ENCODE assay signal across 8 cellular contexts in the genomic region with DNA sequence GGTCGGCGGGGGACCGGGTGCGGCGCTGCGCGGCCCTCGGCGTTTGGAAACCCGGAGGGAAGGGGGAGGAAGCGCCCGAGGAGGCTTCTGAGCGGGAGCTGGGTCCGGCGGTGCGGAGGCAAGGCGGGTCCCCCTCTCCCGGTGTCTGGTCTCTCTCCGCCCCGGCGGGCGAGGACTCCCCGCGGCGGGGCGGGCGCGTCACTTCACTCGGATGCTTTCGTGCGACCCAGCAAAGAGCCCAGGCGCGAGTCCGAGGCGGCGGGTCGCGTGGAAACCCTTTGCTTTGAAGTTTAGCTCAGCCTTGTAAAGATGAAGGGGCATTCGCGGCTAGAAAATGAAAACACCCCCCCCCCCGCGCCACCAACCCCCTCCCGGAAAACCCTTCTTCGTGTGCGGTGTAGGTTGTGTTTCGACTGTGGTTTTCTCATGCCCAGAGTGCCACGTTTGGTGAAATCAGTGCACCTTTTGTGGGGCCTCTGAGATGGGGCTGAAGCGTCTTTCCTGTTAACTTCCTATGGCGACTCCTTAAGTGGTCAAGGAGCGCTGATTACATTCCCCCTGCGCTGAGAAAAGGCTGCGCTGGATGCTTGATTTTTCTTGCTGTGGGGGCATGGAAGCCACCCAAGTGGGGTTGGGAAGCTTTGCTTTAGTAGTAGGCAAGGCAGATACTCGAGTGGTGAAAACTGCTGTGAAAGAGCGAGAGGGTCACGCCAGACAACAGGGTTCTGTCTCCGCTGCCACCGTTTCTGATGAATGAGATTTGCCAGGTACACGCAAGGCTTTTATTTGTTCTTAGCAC. TPM values are rescaled to one million over a fixed set of nuclear protein-coding genes. Genes with fewer than 3 reads are reported as not detected.
DNase-seq lines count a peak whose midpoint lies in the region; ATAC-seq and TF ChIP-seq lines count a peak whose summit lies in the region.

No MANE protein-coding gene starts in this region.

- H3K9me3 ChIP-seq in HCT116 (ENCODE audit: control insufficient read depth in 1 of 2, insufficient read depth in 1 of 2, low read depth in 1 of 2, low read length in 2 of 2) (no peaks in the 10 kb centered on the region), NT2/D1 (ENCODE audit: insufficient read depth, low read length) (no peaks in the 10 kb centered on the region), iPS-20b (ENCODE audit: insufficient read depth, low read depth, low read length) (no peaks in the 10 kb centered on the region), sigmoid colon (no peaks in the 10 kb centered on the region)

- H3K79me2 ChIP-seq in HCT116 (ENCODE audit: insufficient read depth, low read length), result peaks cover 59% of the 10 kb centered on the region

- no peaks in the 10 kb centered on the region for H3K9me3 Mint-ChIP-seq in MCF 10A (ENCODE audit: unreplicated experiment)

- 0 to 1% methylated on average over 58 of the region's 58 CpGs for WGBS in sigmoid colon, 2 donors

- RAD21 ChIA-PET in HCT116 (lab: Charles Lee; ENCODE audit: low non-redundant PET in 1 of 2, low total read pairs in 2 of 2, uncharacterized antibody in 2 of 2, unreplicated experiment in 2 of 2), result interaction anchor here in 1 of 2 experiments (1.0 kb wide), 1 partner anchor 257 kb away, joined by 3 read pairs; no protein-coding TSS in a partner anchor

- TF ChIP-seq POLR2A in HCT116 (IDR thresholded peaks at IDR 0.05; ENCODE audit: borderline replicate concordance, extremely low read depth, insufficient read depth, insufficient read length), result no peak
- no peak for TF ChIP-seq POLR2A in sigmoid colon (IDR thresholded peaks at IDR 0.05)

- POLR2A ChIA-PET in HCT116 (lab: Charles Lee) (interaction anchor here (1.3 to 1.6 kb wide), 2 partner anchors 8 to 9 kb away, joined by 3 to 6 read pairs; no protein-coding TSS in a partner anchor), MCF 10A (lab: Yijun Ruan, JAX) (interaction anchor here (0.6 to 12.3 kb wide), 21 partner anchors 9 to 527 kb away, joined by 3 to 229 read pairs (median 5); no protein-coding TSS in a partner anchor)

- no peak for TF ChIP-seq EP300 in sigmoid colon (IDR thresholded peaks at IDR 0.05)

- H3K4me1 ChIP-seq in HCT116 (ENCODE audit: control insufficient read depth in 1 of 2, insufficient read depth in 2 of 2, low read length in 2 of 2) (peaks cover 45 to 60% of the 10 kb centered on the region in 2 experiments), NT2/D1 (ENCODE audit: insufficient read depth, insufficient read length) (no peaks in the 10 kb centered on the region), iPS-20b (ENCODE audit: insufficient read depth, low read length) (peaks cover 18% of the 10 kb centered on the region; the same call in 1 of the 2 replicates), sigmoid colon (peaks cover 0 to 38% (median 31%) of the 10 kb centered on the region in 4 donors)

- CTCF ChIA-PET in HCT116 (lab: Charles Lee), result interaction anchor here (1.0 to 2.2 kb wide), 5 partner anchors 10 to 1335 kb away, joined by 3 to 15 read pairs (median 4); no protein-coding TSS in a partner anchor
- CTCF ChIA-PET in MCF 10A (lab: Yijun Ruan, JAX), result interaction anchor here (0.5 to 5.3 kb wide), 15 partner anchors 10 to 530 kb away, joined by 3 to 42 read pairs (median 4); no protein-coding TSS in a partner anchor

- H3K4me3 ChIP-seq in HCT116 (replicated peaks in 1 of 2; ENCODE audit: low read depth in 1 of 2, low read length in 2 of 2) (peak overlapping the region; percentile 76 to 95), NT2/D1 (ENCODE audit: insufficient read length, low read depth) (peak overlapping the region; percentile 57), iPS-20b (ENCODE audit: low read length) (peak overlapping the region; percentile 93), sigmoid colon (peak overlapping the region; percentile 90 to 99 (median 92))

- DNase-seq in DMS114 treated with DMSO at 0.1 percent for 48 hours (lab: John Stamatoyannopoulos, UW; ENCODE audit: unreplicated experiment), result peak; percentile 39
- no peak for DNase-seq in HCT116 (ENCODE audit: low read depth, low spot score)
- DNase-seq in NT2/D1 (ENCODE audit: low read depth, low spot score), result peak; percentile 16
- peak; percentile 40 for DNase-seq in MCF 10A (ENCODE audit: unreplicated experiment)
- no peak for DNase-seq in sigmoid colon
- no peak for DNase-seq in iPS-NIHi7 (ENCODE audit: extremely low spot score)
- DNase-seq in T-helper 9 cell, result no peak

- BruUV-seq in HCT116 (replicated peaks; lab: Mats Ljungman, UMichigan) (no TSS peak), MCF 10A (replicated peaks; lab: Mats Ljungman, UMichigan) (no TSS peak)

- no peaks in the 10 kb centered on the region for H3K27me3 Mint-ChIP-seq in MCF 10A (ENCODE audit: insufficient read depth, unreplicated experiment)

- peak overlapping the region; percentile 95 for H3K9ac ChIP-seq in HCT116 (ENCODE audit: low read length)
- peak overlapping the region; percentile 78 for H3K9ac ChIP-seq in NT2/D1 (ENCODE audit: insufficient read length, low read depth)
- peak overlapping the region; percentile 86; the same call in 1 of the 2 replicates for H3K9ac ChIP-seq in iPS-20b (ENCODE audit: low read depth, low read length)

- peak; percentile 17 for ATAC-seq in HCT116

- no peaks in the 10 kb centered on the region for H3K9me2 ChIP-seq in HCT116 (ENCODE audit: insufficient read depth)

- TF ChIP-seq CTCF in HCT116 (IDR thresholded peaks at IDR 0.05 in 2 of 3, conservative IDR thresholded peaks at IDR 0.05 in 1 of 3; ENCODE audit: borderline replicate concordance in 1 of 3, insufficient read depth in 1 of 3, low read depth in 2 of 3, low read length in 2 of 3), result no peak
- no peak for TF ChIP-seq CTCF in MCF 10A (IDR thresholded peaks at IDR 0.05; ENCODE audit: unreplicated experiment)
- TF ChIP-seq CTCF in sigmoid colon (IDR thresholded peaks at IDR 0.05), result no peak

- H3K27ac Mint-ChIP-seq in MCF 10A (ENCODE audit: low read depth, unreplicated experiment), result peak overlapping the region; percentile 95

- H3K27ac ChIP-seq in HCT116 (ENCODE audit: low read depth, low read length) (peak overlapping the region; percentile 98), iPS-20b (ENCODE audit: low read length) (no peak overlapping the region), sigmoid colon (peak overlapping the region; percentile 93 to 99 (median 97))

- H4K20me1 ChIP-seq in HCT116 (ENCODE audit: insufficient read depth), result peaks cover 16% of the 10 kb centered on the region; the same call in 1 of the 2 replicates

- peaks cover 37% of the 10 kb centered on the region for H3K4me1 Mint-ChIP-seq in MCF 10A (ENCODE audit: insufficient read depth, unreplicated experiment)

- H3K36me3 Mint-ChIP-seq in MCF 10A (ENCODE audit: insufficient read depth, unreplicated experiment), result peaks cover 11% of the 10 kb centered on the region

- peak overlapping the region; percentile 98 for H3K4me3 Mint-ChIP-seq in MCF 10A (ENCODE audit: unreplicated experiment)

- H3K4me2 ChIP-seq in HCT116 (ENCODE audit: low read length), result peak overlapping the region; percentile 82

- no peak overlapping the region for H2AFZ ChIP-seq in HCT116 (ENCODE audit: low read depth, low read length, poor library complexity, severe bottlenecking)

- intact Hi-C loops in HCT116 (cut with micrococcal nuclease), result loop anchor here (2.0 to 5.0 kb wide), 3 partner anchors 47 to 257 kb away; no protein-coding TSS in a partner anchor
- intact Hi-C loops in MCF 10A (cut with micrococcal nuclease), result loop anchor here (2.0 to 5.0 kb wide), 3 partner anchors 83 to 317 kb away; no protein-coding TSS in a partner anchor
- intact Hi-C loops in sigmoid colon (cut with DNase I), result loop anchor here (2.0 to 5.0 kb wide), 2 partner anchors 142 to 257 kb away; no protein-coding TSS in a partner anchor

- no peak for TF ChIP-seq RAD21 in HCT116 (IDR thresholded peaks at IDR 0.05; ENCODE audit: low read depth)

- H3K36me3 ChIP-seq in HCT116 (ENCODE audit: control insufficient read depth in 1 of 2, insufficient read depth in 2 of 2, low read length in 2 of 2), result no peaks in the 10 kb centered on the region
- H3K36me3 ChIP-seq in NT2/D1 (ENCODE audit: insufficient read depth, insufficient read length, low read length), result no peaks in the 10 kb centered on the region
- H3K36me3 ChIP-seq in iPS-20b (ENCODE audit: insufficient read depth, low read depth, low read length), result no peaks in the 10 kb centered on the region
- H3K36me3 ChIP-seq in sigmoid colon, result no peaks in the 10 kb centered on the region

- H3K27me3 ChIP-seq in HCT116 (ENCODE audit: insufficient read depth, low read length) (no peaks in the 10 kb centered on the region), NT2/D1 (ENCODE audit: insufficient read depth, insufficient read length) (no peaks in the 10 kb centered on the region), iPS-20b (ENCODE audit: insufficient read depth, low read length) (peaks cover 36% of the 10 kb centered on the region; the same call in 1 of the 2 replicates), sigmoid colon (no peaks in the 10 kb centered on the region)

TF ChIP-seq in HCT116, 20 proteins besides CTCF, POLR2A, EP300 and RAD21:
- peak; percentile 31 for TF ChIP-seq TCF7L2 (IDR thresholded peaks at IDR 0.05; ENCODE audit: borderline replicate concordance, extremely low read depth, insufficient read depth, insufficient read length)
- TF ChIP-seq SIN3A (IDR thresholded peaks at IDR 0.05; ENCODE audit: low read depth), result 0 out of 2 replicates have a peak, but pooled peaks have one; percentile 4
- TF ChIP-seq ZFX (IDR thresholded peaks at IDR 0.05), result no peak

RNA-seq across cellular contexts. Expression of gene GNAI1, which starts 0.9 kb away (rescaled TPM):
- total RNA-seq in HCT116 (2021; ENCODE audit: unreplicated experiment) (148 TPM), MCF 10A (2022) (27.6 and 30.4 TPM in 2 replicates), sigmoid colon (10 to 100 TPM; 50.9 to 98.9 (median 61.0) TPM)
- polyA plus RNA-seq in HCT116 (2012), result 83.0 and 90.2 TPM in 2 replicates
- polyA plus RNA-seq in sigmoid colon, result 10 to 100 TPM in 2 of 3 donors, 1 to 10 TPM in 1; 8.8 to 15.0 (median 11.7) TPM

Comparison
In these comparisons a context has a peak if more than half of its experiments do, and no peak if none do; other contexts are left out.
1. DNase-seq: peak in DMS114 treated with DMSO at 0.1 percent for 48 hours (single experiment), NT2/D1 (single experiment) and MCF 10A (single experiment); none in HCT116 (single experiment), sigmoid colon (single experiment), iPS-NIHi7 (single experiment) and T-helper 9 cell (single experiment).
2. Peak in every context shown above with its lines, with median percentiles within 50 percentile points of each other: H3K4me3 ChIP-seq and H3K9ac ChIP-seq.